Comparison of ENCODE assay signal across 1 cellular context in genomic region chr12:2034633-2035420, GRCh38.
TF ChIP-seq lines count a peak whose summit lies in the region.

No MANE protein-coding gene starts in this region.

TF ChIP-seq in HepG2, 621 proteins besides CTCF, POLR2A, EP300 and RAD21 (continued from another document and continues in another):
- no peak for TF ChIP-seq REST (IDR thresholded peaks at IDR 0.05; ENCODE audit: borderline replicate concordance in 1 of 2, low read depth in 1 of 2, low read length in 2 of 2)
- peak; percentile 89 for TF ChIP-seq BORCS8-MEF2B (CRISPR knock-in tag; IDR thresholded peaks at IDR 0.05)
- no peak for TF ChIP-seq NFIC (IDR thresholded peaks at IDR 0.05; ENCODE audit: low read length)
- TF ChIP-seq EED (CRISPR knock-in tag; IDR thresholded peaks at IDR 0.05) = no peak
- TF ChIP-seq ISX (CRISPR knock-in tag; conservative IDR thresholded peaks at IDR 0.05) = no peak
- TF ChIP-seq FOXK2 (IDR thresholded peaks at IDR 0.05) = no peak
- TF ChIP-seq CHCHD3 (CRISPR knock-in tag; IDR thresholded peaks at IDR 0.05) = no peak
- no peak for TF ChIP-seq HOMEZ (CRISPR knock-in tag; IDR thresholded peaks at IDR 0.05; ENCODE audit: low read depth)
- peak; percentile 61; the same call in 1 of the 2 replicates for TF ChIP-seq ZNF547 (CRISPR knock-in tag; IDR thresholded peaks at IDR 0.05)
- TF ChIP-seq RARA (CRISPR knock-in tag; IDR thresholded peaks at IDR 0.05) = no peak; the same call in 1 of the 2 replicates
- no peak for TF ChIP-seq TBP (CRISPR knock-in tag; IDR thresholded peaks at IDR 0.05)
- TF ChIP-seq ZNF333 (CRISPR knock-in tag; IDR thresholded peaks at IDR 0.05; ENCODE audit: borderline replicate concordance) = no peak
- no peak; the same call in 1 of the 2 replicates for TF ChIP-seq ZNF414 (CRISPR knock-in tag; IDR thresholded peaks at IDR 0.05)
- TF ChIP-seq ZNF746 (CRISPR knock-in tag; IDR thresholded peaks at IDR 0.05) = no peak
- TF ChIP-seq ADNP (CRISPR knock-in tag; IDR thresholded peaks at IDR 0.05) = no peak
- no peak for TF ChIP-seq ZBTB46 (CRISPR knock-in tag; IDR thresholded peaks at IDR 0.05; ENCODE audit: borderline replicate concordance)
- no peak for TF ChIP-seq ZFP1 (CRISPR knock-in tag; IDR thresholded peaks at IDR 0.05)
- TF ChIP-seq HBP1 (CRISPR knock-in tag; IDR thresholded peaks at IDR 0.05; ENCODE audit: low read depth) = no peak
- no peak for TF ChIP-seq POLR2AphosphoS5 (IDR thresholded peaks at IDR 0.05; ENCODE audit: low read depth, low read length)
- TF ChIP-seq ZMYM4 (CRISPR knock-in tag; IDR thresholded peaks at IDR 0.05) = 0 out of 2 replicates have a peak, but pooled peaks have one; percentile 43
- peak; percentile 81 for TF ChIP-seq REPIN1 (CRISPR knock-in tag; IDR thresholded peaks at IDR 0.05; ENCODE audit: borderline replicate concordance, low read depth)
- no peak for TF ChIP-seq KAT7 (CRISPR knock-in tag; IDR thresholded peaks at IDR 0.05; ENCODE audit: borderline replicate concordance)
- no peak for TF ChIP-seq RORA (CRISPR knock-in tag; IDR thresholded peaks at IDR 0.05)
- peak; percentile 81; the same call in 1 of the 2 replicates for TF ChIP-seq BRF2 (CRISPR knock-in tag; IDR thresholded peaks at IDR 0.05)
- no peak for TF ChIP-seq ZNF672 (CRISPR knock-in tag; IDR thresholded peaks at IDR 0.05)
- no peak for TF ChIP-seq ZNF12 (CRISPR knock-in tag; IDR thresholded peaks at IDR 0.05)
- peak; percentile 97 for TF ChIP-seq XRCC5 (optimal IDR thresholded peaks at IDR 0.05; ENCODE audit: low read length)
- TF ChIP-seq KDM5A (IDR thresholded peaks at IDR 0.05; ENCODE audit: borderline replicate concordance, low read length) = no peak
- TF ChIP-seq ZNF740 (CRISPR knock-in tag; IDR thresholded peaks at IDR 0.05) = no peak
- TF ChIP-seq HDAC1 (CRISPR knock-in tag; IDR thresholded peaks at IDR 0.05) = no peak
- peak; percentile 25 for TF ChIP-seq HNRNPK (IDR thresholded peaks at IDR 0.05; ENCODE audit: low read depth, low read length, poor library complexity, severe bottlenecking)
- peak; percentile 77; the same call in 1 of the 2 replicates for TF ChIP-seq TOPORS (CRISPR knock-in tag; IDR thresholded peaks at IDR 0.05)
- TF ChIP-seq ZNF768 (CRISPR knock-in tag; IDR thresholded peaks at IDR 0.05) = 0 out of 2 replicates have a peak, but pooled peaks have one; percentile 41
- 0 out of 2 replicates have a peak, but pooled peaks have one; percentile 21 for TF ChIP-seq ZBTB34 (CRISPR knock-in tag; IDR thresholded peaks at IDR 0.05)
- TF ChIP-seq ZNF138 (CRISPR knock-in tag; IDR thresholded peaks at IDR 0.05; ENCODE audit: low read depth) = no peak
- no peak for TF ChIP-seq KLF6 (CRISPR knock-in tag; IDR thresholded peaks at IDR 0.05)
- TF ChIP-seq GRHL1 (CRISPR knock-in tag; conservative IDR thresholded peaks at IDR 0.05) = no peak
- 0 out of 2 replicates have a peak, but pooled peaks have one; percentile 18 for TF ChIP-seq KAT8 (CRISPR knock-in tag; IDR thresholded peaks at IDR 0.05)
- TF ChIP-seq CENPT (CRISPR knock-in tag; IDR thresholded peaks at IDR 0.05; ENCODE audit: low read depth) = no peak
- TF ChIP-seq CBX2 (IDR thresholded peaks at IDR 0.05; ENCODE audit: low read depth, low read length) = no peak
- TF ChIP-seq CBX2 (CRISPR knock-in tag; IDR thresholded peaks at IDR 0.05; ENCODE audit: low read depth) = peak; percentile 97
- TF ChIP-seq ZNF224 (CRISPR knock-in tag; IDR thresholded peaks at IDR 0.05) = no peak
- no peak for TF ChIP-seq SP5 (CRISPR knock-in tag; IDR thresholded peaks at IDR 0.05; ENCODE audit: borderline replicate concordance, low read depth)
- TF ChIP-seq ZNF253 (CRISPR knock-in tag; IDR thresholded peaks at IDR 0.05; ENCODE audit: borderline replicate concordance) = no peak
- TF ChIP-seq HNRNPLL (IDR thresholded peaks at IDR 0.05; ENCODE audit: low read depth, low read length, poor library complexity, severe bottlenecking) = peak; percentile 79
- no peak for TF ChIP-seq AKNA (CRISPR knock-in tag; IDR thresholded peaks at IDR 0.05; ENCODE audit: borderline replicate concordance)
